Comparison of ENCODE assay signal across 8 cellular contexts in genomic region chr19:27794444-27795042, GRCh38.
DNase-seq lines count a peak whose midpoint lies in the region; ATAC-seq and TF ChIP-seq lines count a peak whose summit lies in the region.

No MANE protein-coding gene starts in this region.

- TF ChIP-seq CTCF in heart left ventricle (IDR thresholded peaks at IDR 0.05) = no peak
- TF ChIP-seq CTCF in progenitor cell of endocrine pancreas (IDR thresholded peaks at IDR 0.05; ENCODE audit: unreplicated experiment) = no peak

- 0 out of 2 replicates have a peak, but pooled peaks cover 8% of the 10 kb centered on the region for H3K36me3 ChIP-seq in HUES48 (ENCODE audit: control insufficient read depth, insufficient read depth, low read length)
- peaks cover 0 to 22% (median 7%) of the 10 kb centered on the region in 9 donors for H3K36me3 ChIP-seq in heart left ventricle

- H3K9me3 ChIP-seq in HUES48 (ENCODE audit: control insufficient read depth, insufficient read depth, low read length) (peaks cover 4% of the 10 kb centered on the region; the same call in 1 of the 2 replicates), heart left ventricle (no peaks in the 10 kb centered on the region)

- ATAC-seq in heart left ventricle (peak; percentile 4 to 25 (median 12)), GM18873 (IDR thresholded peaks at IDR 0.05; ENCODE audit: low FRiP score, unreplicated experiment) (no peak)

- peak overlapping the region; percentile 98 for H3K4me3 ChIP-seq in HUES48 (ENCODE audit: low read depth, low read length)
- H3K4me3 ChIP-seq in heart left ventricle = peak overlapping the region; percentile 58 to 95 (median 82)

- H3K4me1 Mint-ChIP-seq in activated T-helper 2 cell treated with anti-CD3 and anti-CD28 coated beads, Interferon-gamma antibody, Interleukin-2, Interleukin-4, amounts not matched to agents 10 μg/mL and 5 μg/mL and 100 μg/mL, durations not matched to agents 14 hours and 24 hours and 36 hours (ENCODE audit: low read depth) = peaks cover 19% of the 10 kb centered on the region
- H3K4me1 Mint-ChIP-seq in progenitor cell of endocrine pancreas (ENCODE audit: low read depth) = peaks cover 10% of the 10 kb centered on the region

- H3K27me3 Mint-ChIP-seq in activated T-helper 2 cell treated with anti-CD3 and anti-CD28 coated beads, Interferon-gamma antibody, Interleukin-2, Interleukin-4, amounts not matched to agents 10 μg/mL and 5 μg/mL and 100 μg/mL, durations not matched to agents 14 hours and 24 hours and 36 hours (ENCODE audit: low read depth) = no peaks in the 10 kb centered on the region
- H3K27me3 Mint-ChIP-seq in progenitor cell of endocrine pancreas = no peaks in the 10 kb centered on the region

- no peaks in the 10 kb centered on the region for H3K9me3 Mint-ChIP-seq in activated T-helper 2 cell treated with anti-CD3 and anti-CD28 coated beads, Interferon-gamma antibody, Interleukin-2, Interleukin-4, amounts not matched to agents 10 μg/mL and 5 μg/mL and 100 μg/mL, durations not matched to agents 14 hours and 24 hours and 36 hours
- H3K9me3 Mint-ChIP-seq in progenitor cell of endocrine pancreas (ENCODE audit: low read depth) = peaks cover 3% of the 10 kb centered on the region

- H3K4me3 Mint-ChIP-seq in activated T-helper 2 cell treated with anti-CD3 and anti-CD28 coated beads, Interferon-gamma antibody, Interleukin-2, Interleukin-4, amounts not matched to agents 10 μg/mL and 5 μg/mL and 100 μg/mL, durations not matched to agents 14 hours and 24 hours and 36 hours (ENCODE audit: low read depth) = peak overlapping the region; percentile 95
- peak overlapping the region; percentile 86 for H3K4me3 Mint-ChIP-seq in progenitor cell of endocrine pancreas (ENCODE audit: low read depth)

- no peak for TF ChIP-seq POLR2A in heart left ventricle (IDR thresholded peaks at IDR 0.05)

- peak; percentile 15 for DNase-seq in stimulated activated CD4-positive, alpha-beta T cell treated with anti-CD3 and anti-CD28 coated beads, Interleukin-1b, Interleukin-23, amount 100 ng/mL, for 48 hours
- DNase-seq in stimulated activated CD4-positive, alpha-beta T cell treated with anti-CD3 and anti-CD28 coated beads, Interleukin-4, amount 100 ng/mL, for 24 hours = no peak
- no peak for DNase-seq in activated T-helper 2 cell treated with anti-CD3 and anti-CD28 coated beads, Interferon-gamma antibody, Interleukin-2, Interleukin-4, amounts not matched to agents 10 μg/mL and 5 μg/mL and 100 μg/mL, durations not matched to agents 14 hours and 24 hours and 36 hours (ENCODE audit: low spot score)
- DNase-seq in heart left ventricle (peak in 3 of 5 donors; percentile 36 to 40 (median 36)), progenitor cell of endocrine pancreas (ENCODE audit: low spot score, unreplicated experiment) (no peak)
- no peak for DNase-seq in effector CD4-positive, alpha-beta T cell

- 3 to 8% (median 5%) methylated on average over 15 to 18 of the region's 18 CpGs for WGBS in heart left ventricle, 4 donors

- intact Hi-C loops in activated T-helper 2 cell treated with anti-CD3 and anti-CD28 coated beads, Interferon-gamma antibody, Interleukin-2, Interleukin-4, amounts not matched to agents 10 μg/mL and 5 μg/mL and 100 μg/mL, durations not matched to agents 14 hours and 24 hours and 36 hours (cut with micrococcal nuclease) = no loop called here
- intact Hi-C loops in heart left ventricle (cut with DNase I) = loop anchor here in 3 of 10 donors (5.0 to 10.0 kb wide), 3 partner anchors 117 to 132 kb away; no protein-coding TSS in a partner anchor

- H3K27ac Mint-ChIP-seq in activated T-helper 2 cell treated with anti-CD3 and anti-CD28 coated beads, Interferon-gamma antibody, Interleukin-2, Interleukin-4, amounts not matched to agents 10 μg/mL and 5 μg/mL and 100 μg/mL, durations not matched to agents 14 hours and 24 hours and 36 hours = peak overlapping the region; percentile 91
- peak overlapping the region; percentile 95 for H3K27ac Mint-ChIP-seq in progenitor cell of endocrine pancreas

- H3K9ac ChIP-seq in HUES48 (ENCODE audit: low read depth, low read length) = peak overlapping the region; percentile 85

- H3K4me1 ChIP-seq in HUES48 (ENCODE audit: control insufficient read depth, insufficient read depth, low read length) (0 out of 2 replicates have a peak, but pooled peaks cover 3% of the 10 kb centered on the region), heart left ventricle (peaks cover 0 to 33% (median 17%) of the 10 kb centered on the region in 12 donors)

- peaks cover 42% of the 10 kb centered on the region for H3K36me3 Mint-ChIP-seq in activated T-helper 2 cell treated with anti-CD3 and anti-CD28 coated beads, Interferon-gamma antibody, Interleukin-2, Interleukin-4, amounts not matched to agents 10 μg/mL and 5 μg/mL and 100 μg/mL, durations not matched to agents 14 hours and 24 hours and 36 hours (ENCODE audit: low read depth)
- H3K36me3 Mint-ChIP-seq in progenitor cell of endocrine pancreas (ENCODE audit: insufficient read depth) = peaks cover 21% of the 10 kb centered on the region

- H3K27ac ChIP-seq in HUES48 (ENCODE audit: low read depth, low read length) (peak overlapping the region; percentile 86), heart left ventricle (peak overlapping the region; percentile 23 to 94 (median 90))

- H3K27me3 ChIP-seq in HUES48 (ENCODE audit: control insufficient read depth, insufficient read depth, low read length) (no peaks in the 10 kb centered on the region), heart left ventricle (no peaks in the 10 kb centered on the region)

Comparison
In these comparisons a context has a peak if more than half of its experiments do, and no peak if none do; other contexts are left out.
1. DNase-seq: peak in stimulated activated CD4-positive, alpha-beta T cell treated with anti-CD3 and anti-CD28 coated beads, Interleukin-1b, Interleukin-23, amount 100 ng/mL, for 48 hours (single experiment) and heart left ventricle (3 of 5); none in stimulated activated CD4-positive, alpha-beta T cell treated with anti-CD3 and anti-CD28 coated beads, Interleukin-4, amount 100 ng/mL, for 24 hours (single experiment), activated T-helper 2 cell treated with anti-CD3 and anti-CD28 coated beads, Interferon-gamma antibody, Interleukin-2, Interleukin-4, amounts not matched to agents 10 μg/mL and 5 μg/mL and 100 μg/mL, durations not matched to agents 14 hours and 24 hours and 36 hours (single experiment), progenitor cell of endocrine pancreas (single experiment) and effector CD4-positive, alpha-beta T cell (single experiment).